1 cellular context compared by ENCODE assay signal in genomic region chr15:53197426-53197839, GRCh38.
A peak's percentile ranks its signal among the peaks of the same experiment; 100 is the strongest.
TF ChIP-seq lines count a peak whose summit lies in the region.

No MANE protein-coding gene starts in this region.

TF ChIP-seq in HepG2, 621 proteins besides CTCF, POLR2A, EP300 and RAD21 (continued from another document):
- no peak for TF ChIP-seq ZNF10 (CRISPR knock-in tag; IDR thresholded peaks at IDR 0.05; ENCODE audit: borderline replicate concordance, low read depth)
- no peak for TF ChIP-seq AHDC1 (CRISPR knock-in tag; IDR thresholded peaks at IDR 0.05; ENCODE audit: borderline replicate concordance)
- peak; percentile 71; the same call in 1 of the 2 replicates for TF ChIP-seq ZNF292 (CRISPR knock-in tag; IDR thresholded peaks at IDR 0.05; ENCODE audit: borderline replicate concordance, low read depth)
- no peak for TF ChIP-seq GATA4 (IDR thresholded peaks at IDR 0.05; ENCODE audit: borderline replicate concordance, low read depth)
- no peak for TF ChIP-seq ZNF747 (CRISPR knock-in tag; IDR thresholded peaks at IDR 0.05; ENCODE audit: borderline replicate concordance)
- no peak for TF ChIP-seq SNAI1 (CRISPR knock-in tag; IDR thresholded peaks at IDR 0.05; ENCODE audit: borderline replicate concordance)
- TF ChIP-seq FOSL1 (CRISPR knock-in tag; IDR thresholded peaks at IDR 0.05; ENCODE audit: borderline replicate concordance) = no peak
- TF ChIP-seq MED8 (CRISPR knock-in tag; IDR thresholded peaks at IDR 0.05; ENCODE audit: insufficient replicate concordance) = no peak
- TF ChIP-seq KLF15 (CRISPR knock-in tag; IDR thresholded peaks at IDR 0.05; ENCODE audit: borderline replicate concordance) = no peak
- TF ChIP-seq ARID3A (IDR thresholded peaks at IDR 0.05; ENCODE audit: low read depth, low read length) = peak; percentile 18; the same call in 1 of the 2 replicates
- peak; percentile 27; the same call in 1 of the 2 replicates for TF ChIP-seq ZNF232 (CRISPR knock-in tag; IDR thresholded peaks at IDR 0.05; ENCODE audit: borderline replicate concordance)
- no peak for TF ChIP-seq ZBTB44 (CRISPR knock-in tag; IDR thresholded peaks at IDR 0.05)
- TF ChIP-seq PRMT3 (CRISPR knock-in tag; IDR thresholded peaks at IDR 0.05; ENCODE audit: borderline replicate concordance, low read depth) = no peak
- TF ChIP-seq CEBPB (IDR thresholded peaks at IDR 0.05; ENCODE audit: borderline replicate concordance, low read depth, low read length) = no peak
- peak; percentile 11; the same call in 1 of the 2 replicates for TF ChIP-seq KAT2B (IDR thresholded peaks at IDR 0.05; ENCODE audit: borderline replicate concordance, low read depth, low read length)
- TF ChIP-seq FOXA3 (CRISPR knock-in tag; IDR thresholded peaks at IDR 0.05) = peak; percentile 43; the same call in 1 of the 2 replicates
- no peak for TF ChIP-seq USF2 (IDR thresholded peaks at IDR 0.05; ENCODE audit: low read depth, low read length)
- TF ChIP-seq USF2 (CRISPR knock-in tag; IDR thresholded peaks at IDR 0.05; ENCODE audit: borderline replicate concordance) = 0 out of 2 replicates have a peak, but pooled peaks have one; percentile 44
- no peak for TF ChIP-seq ARID2 (CRISPR knock-in tag; IDR thresholded peaks at IDR 0.05; ENCODE audit: borderline replicate concordance)
